8 cellular contexts compared by ENCODE assay signal in genomic region chr6:6556738-6557503, GRCh38. TPM values are rescaled to one million over a fixed set of nuclear protein-coding genes. Genes with fewer than 3 reads are reported as not detected.
DNase-seq lines count a peak whose midpoint lies in the region; ATAC-seq, FAIRE-seq and TF ChIP-seq lines count a peak whose summit lies in the region.

No MANE protein-coding gene starts in this region.

- peak; percentile 68 to 87; a peak in 5 of 6 replicates for ATAC-seq in A549
- peak; percentile 96 for ATAC-seq in HepG2
- ATAC-seq in HG03457 (IDR thresholded peaks at IDR 0.05; ENCODE audit: unreplicated experiment) = no peak

- FAIRE-seq in A549 (lab: Jason Lieb, UNC) (no peak), HepG2 (lab: Jason Lieb, UNC) (peak; percentile 21)

- peak; percentile 25 to 44; a peak in 2 of 5 replicates for TF ChIP-seq RAD21 in A549 (conservative IDR thresholded peaks at IDR 0.05 in 1 of 2, IDR thresholded peaks at IDR 0.05 in 1 of 2)
- no peak; the same call in 1 of the 2 replicates for TF ChIP-seq RAD21 in HepG2 (CRISPR knock-in tag; IDR thresholded peaks at IDR 0.05)

- H3K79me2 ChIP-seq in Loucy (ENCODE audit: insufficient read depth, low read length) (no peaks in the 10 kb centered on the region), SU-DHL-6 (ENCODE audit: insufficient read depth, low read length) (no peaks in the 10 kb centered on the region), HepG2 (ENCODE audit: insufficient read depth, low read length) (no peaks in the 10 kb centered on the region)

- H3K27me3 ChIP-seq in Loucy (ENCODE audit: insufficient read depth, low read length, poor library complexity, severe bottlenecking) = no peaks in the 10 kb centered on the region
- no peaks in the 10 kb centered on the region for H3K27me3 ChIP-seq in SU-DHL-6 (ENCODE audit: low read length)
- H3K27me3 ChIP-seq in HepG2 (ENCODE audit: control insufficient read depth in 1 of 2, insufficient read depth in 2 of 2, low read length in 2 of 2) = no peaks in the 10 kb centered on the region; a peak in 1 of 5 replicates

- H2AFZ ChIP-seq in Loucy (ENCODE audit: low read length) = no peak overlapping the region
- no peak overlapping the region for H2AFZ ChIP-seq in SU-DHL-6 (ENCODE audit: low read depth, low read length, severe bottlenecking)
- H2AFZ ChIP-seq in HepG2 (ENCODE audit: low read length) = no peak overlapping the region

- no peak for TF ChIP-seq EP300 in A549 (IDR thresholded peaks at IDR 0.05)
- TF ChIP-seq EP300 in HepG2 (IDR thresholded peaks at IDR 0.05; ENCODE audit: low read depth in 2 of 2, low read length in 2 of 2) = no peak
- TF ChIP-seq EP300 in HepG2 (CRISPR knock-in tag; IDR thresholded peaks at IDR 0.05; ENCODE audit: borderline replicate concordance) = no peak

- H4K20me1 ChIP-seq in Loucy (ENCODE audit: insufficient read depth, low read length, poor library complexity, severe bottlenecking) (no peaks in the 10 kb centered on the region), SU-DHL-6 (ENCODE audit: low read depth, low read length) (no peaks in the 10 kb centered on the region), HepG2 (ENCODE audit: insufficient read depth, low read length) (no peaks in the 10 kb centered on the region)

- TF ChIP-seq CTCF in A549 (IDR thresholded peaks at IDR 0.05) (peak; percentile 44), GM12864 (IDR thresholded peaks at IDR 0.05; ENCODE audit: low read depth, low read length, missing control alignments) (peak; percentile 88), Loucy (conservative IDR thresholded peaks at IDR 0.05; ENCODE audit: low read length) (peak; percentile 98), SU-DHL-6 (IDR thresholded peaks at IDR 0.05; ENCODE audit: insufficient read depth, low read length, poor library complexity, severe bottlenecking) (peak; percentile 100), HepG2 (CRISPR knock-in tag; IDR thresholded peaks at IDR 0.05) (peak; percentile 72)

- H3K36me3 ChIP-seq in Loucy (ENCODE audit: insufficient read depth, low read length) (no peaks in the 10 kb centered on the region), SU-DHL-6 (ENCODE audit: low read length) (no peaks in the 10 kb centered on the region), HepG2 (replicated peaks in 1 of 2; ENCODE audit: control insufficient read depth in 1 of 2, insufficient read depth in 2 of 2, low read length in 2 of 2) (no peaks in the 10 kb centered on the region)

- CTCF ChIA-PET in A549 (lab: Yijun Ruan, JAX) (interaction anchor here (0.6 to 1.6 kb wide), 3 partner anchors 10 to 724 kb away, joined by 3 to 6 read pairs (median 3); no protein-coding TSS in a partner anchor), HepG2 (lab: Yijun Ruan, JAX; ENCODE audit: low intra/inter-chr PET ratio, low total read pairs) (interaction anchor here (1.2 kb wide), 1 partner anchor 1058 kb away, joined by 4 read pairs; no protein-coding TSS in a partner anchor)

- H3K4me1 ChIP-seq in A549 (no peaks in the 10 kb centered on the region), Loucy (ENCODE audit: insufficient read depth, low read length, poor library complexity, severe bottlenecking) (no peaks in the 10 kb centered on the region), HepG2 (ENCODE audit: insufficient read depth, low read length) (no peaks in the 10 kb centered on the region)

- H3F3A ChIP-seq in Loucy (ENCODE audit: low read depth) (no peaks in the 10 kb centered on the region), SU-DHL-6 (ENCODE audit: insufficient read depth) (no peaks in the 10 kb centered on the region)

- in situ Hi-C loops in HepG2 (cut with HindIII; ENCODE audit: extremely low pct_ligation_motif_present, low pct_unique_long_range_greater_than_20kb) = no loop called here

- H3K27ac ChIP-seq in A549 = no peak overlapping the region
- no peak overlapping the region for H3K27ac ChIP-seq in SU-DHL-6 (ENCODE audit: low read depth, low read length)
- no peak overlapping the region for H3K27ac ChIP-seq in HepG2 (ENCODE audit: extremely low read length, insufficient read depth, low read length)
- peak overlapping the region; percentile 36 for H3K27ac ChIP-seq in temporal lobe (ENCODE audit: low read depth, low read length)

- H3K9me2 ChIP-seq in Loucy (replicated peaks; ENCODE audit: low read depth, low read length) (no peaks in the 10 kb centered on the region), SU-DHL-6 (replicated peaks; ENCODE audit: insufficient read depth, low read length) (no peaks in the 10 kb centered on the region)

- peak; percentile 24 to 31 for DNase-seq in A549 (ENCODE audit: low read depth in 1 of 2, low spot score in 1 of 2)
- DNase-seq in GM12864 (ENCODE audit: low read depth) = no peak
- DNase-seq in central memory CD4-positive, alpha-beta T cell = peak; percentile 33
- DNase-seq in HepG2 (ENCODE audit: low spot score) = peak; percentile 53

- BruUV-seq in HepG2 (replicated peaks; lab: Mats Ljungman, UMichigan) = no TSS peak

- H3K4me2 ChIP-seq in A549 = no peak overlapping the region
- H3K4me2 ChIP-seq in Loucy (ENCODE audit: low read depth, low read length, poor library complexity, severe bottlenecking) = no peak overlapping the region
- H3K4me2 ChIP-seq in SU-DHL-6 (ENCODE audit: low read depth, low read length, poor library complexity, severe bottlenecking) = no peak overlapping the region
- no peak overlapping the region for H3K4me2 ChIP-seq in HepG2 (ENCODE audit: low read depth, low read length)

- H3K4me3 ChIP-seq in A549 (no peak overlapping the region), GM12864 (ENCODE audit: low read depth, low read length) (no peak overlapping the region), Loucy (ENCODE audit: low read length, poor library complexity, severe bottlenecking) (no peak overlapping the region), SU-DHL-6 (ENCODE audit: insufficient read depth, low read length, poor library complexity, severe bottlenecking) (no peak overlapping the region), HepG2 (replicated peaks in 1 of 3; ENCODE audit: insufficient read depth in 1 of 3, low read depth in 2 of 3, low read length in 3 of 3) (no peak overlapping the region)

- H3K9me3 ChIP-seq in A549 = no peaks in the 10 kb centered on the region
- H3K9me3 ChIP-seq in Loucy (ENCODE audit: insufficient read depth, low read depth, low read length) = no peaks in the 10 kb centered on the region
- no peaks in the 10 kb centered on the region for H3K9me3 ChIP-seq in SU-DHL-6 (ENCODE audit: insufficient read depth, low read length)
- H3K9me3 ChIP-seq in HepG2 (ENCODE audit: low read length) = no peaks in the 10 kb centered on the region

- POLR2A ChIA-PET in A549 (lab: Yijun Ruan, JAX) (no interaction called here), HepG2 (lab: Yijun Ruan, JAX) (no interaction called here)

- intact Hi-C loops in HepG2 (cut with micrococcal nuclease; ENCODE audit: unreplicated experiment) = no loop called here

- WGBS in A549 (ENCODE audit: missing lambda C conversion rate) = 38% methylated on average over 10 of the region's 10 CpGs
- 38% methylated on average over 10 of the region's 10 CpGs for WGBS in HepG2 (ENCODE audit: low lambda C conversion rate)

- TF ChIP-seq POLR2A in A549 (IDR thresholded peaks at IDR 0.05; ENCODE audit: low read length) (no peak), HepG2 (IDR thresholded peaks at IDR 0.05; ENCODE audit: insufficient read depth in 1 of 2, low read depth in 2 of 2, low read length in 2 of 2) (no peak)

- H3K9ac ChIP-seq in Loucy (ENCODE audit: low read depth, low read length, poor library complexity, severe bottlenecking) (no peak overlapping the region), SU-DHL-6 (ENCODE audit: low read length) (no peak overlapping the region), HepG2 (ENCODE audit: insufficient read depth, low read depth, low read length) (no peak overlapping the region)

TF ChIP-seq in A549, 52 proteins besides CTCF, POLR2A, EP300 and RAD21 (continues in another document):
- no peak for TF ChIP-seq RNF2 (IDR thresholded peaks at IDR 0.05; ENCODE audit: borderline replicate concordance, low read depth)

RNA-seq across cellular contexts. Expression of gene LY86, which starts 31.6 kb away (rescaled TPM):
- polyA plus RNA-seq in A549 (2011; rRNA removed) (not detected in 2 replicates), A549 (2017; fragmentation: RNase III; extraction: RNeasy Plus Mini Kit Qiagen cat#74134 plus additional on column Dnase treatment) (not detected in 3 replicates), HepG2 (2011; rRNA removed) (not detected in 2 replicates)
- polyA plus RNA-seq in A549 (2012; cell fraction: cytosol; rRNA removed) = not detected in 2 replicates
- polyA plus RNA-seq in A549 (2012; cell fraction: nucleus; rRNA removed) = not detected in 2 replicates
- polyA minus RNA-seq in A549 (2011; rRNA and poly(A)+ RNA removed) = not detected in 2 replicates
- total RNA-seq in HepG2 (2016; rRNA removed; fragmentation: Illumina TruSeq; extraction: Trizol) (not detected in 2 replicates), temporal lobe (2.0 TPM)
- not detected in 2 replicates for total RNA-seq in HepG2 (2016; cell fraction: cytosol; rRNA removed; fragmentation: Illumina TruSeq; extraction: Trizol; ENCODE audit: low read depth)
- not detected in 2 replicates for total RNA-seq in HepG2 (2016; cell fraction: insoluble cytoplasmic fraction; rRNA removed; fragmentation: Illumina TruSeq; extraction: Trizol)
- not detected in 2 replicates for total RNA-seq in HepG2 (2016; cell fraction: membrane; rRNA removed; fragmentation: Illumina TruSeq; extraction: Trizol)
- total RNA-seq in HepG2 (2016; cell fraction: nucleus; rRNA removed; fragmentation: Illumina TruSeq; extraction: Trizol) = not detected in 2 replicates
- polyA plus RNA-seq in HepG2 (2011; cell fraction: cytosol; rRNA removed) = not detected in 2 replicates
- not detected in 2 replicates for polyA plus RNA-seq in HepG2 (2011; cell fraction: nucleus; rRNA removed)
- polyA plus RNA-seq in HepG2 (2012) = not detected in 2 replicates
- not detected in 2 replicates for polyA plus RNA-seq in HepG2 (2016; cell fraction: cytosol; fragmentation: Illumina TruSeq; extraction: Trizol; ENCODE audit: low read depth)
- polyA plus RNA-seq in HepG2 (2016; cell fraction: insoluble cytoplasmic fraction; fragmentation: Illumina TruSeq; extraction: Trizol; ENCODE audit: low read depth) = not detected in 2 replicates
- not detected in 2 replicates for polyA plus RNA-seq in HepG2 (2016; cell fraction: membrane; fragmentation: Illumina TruSeq; extraction: Trizol; ENCODE audit: low read depth)
- not detected in 2 replicates for polyA plus RNA-seq in HepG2 (2016; cell fraction: nucleus; fragmentation: Illumina TruSeq; extraction: Trizol; ENCODE audit: insufficient read depth, low read depth)
- not detected in 2 replicates for polyA minus RNA-seq in HepG2 (2011; rRNA and poly(A)+ RNA removed; ENCODE audit: low replicate concordance)
- not detected in 2 replicates for polyA minus RNA-seq in HepG2 (2011; cell fraction: cytosol; rRNA and poly(A)+ RNA removed)
- polyA minus RNA-seq in HepG2 (2011; cell fraction: nucleus; rRNA and poly(A)+ RNA removed) = not detected in 2 replicates

Comparison
In these comparisons a context has a peak if more than half of its experiments do, and no peak if none do; other contexts are left out.
1. CTCF ChIP-seq: peak in every context shown above with its lines; median percentile 100 in SU-DHL-6; 98 in Loucy; 88 in GM12864; 72 in HepG2; 44 in A549.
2. Of the 38 proteins assayed by ChIP-seq in both HepG2 and A549: peak only in HepG2: CEBPB and SMC3; only in A549: RAD21; in both: CTCF; in neither: 33; mixed calls (peak in some experiments, not most) for 1.